In genomic region chr17:66494023-66494803, GRCh38 we compare ENCODE assay signal across 8 cellular contexts.
DNase-seq lines count a peak whose midpoint lies in the region; ATAC-seq and TF ChIP-seq lines count a peak whose summit lies in the region.

No MANE protein-coding gene starts in this region.

- peak; percentile 98 for ATAC-seq in HCT116
- ATAC-seq in Right ventricle myocardium superior (ENCODE audit: poor library complexity), result no peak
- no peak for ATAC-seq in psoas muscle

- TF ChIP-seq CTCF in AG04449 (IDR thresholded peaks at IDR 0.05; ENCODE audit: insufficient read depth, low read length, missing control alignments) (no peak), HCT116 (IDR thresholded peaks at IDR 0.05 in 2 of 3, conservative IDR thresholded peaks at IDR 0.05 in 1 of 3; ENCODE audit: borderline replicate concordance in 1 of 3, insufficient read depth in 1 of 3, low read depth in 2 of 3, low read length in 2 of 3) (no peak), psoas muscle (IDR thresholded peaks at IDR 0.05) (no peak)

- intact Hi-C loops in HCT116 (cut with micrococcal nuclease) (no loop called here), cardiac septum (cut with DNase I) (no loop called here), Right ventricle myocardium superior (cut with DNase I) (no loop called here), psoas muscle (cut with DNase I) (no loop called here)

- peaks cover 23 to 30% of the 10 kb centered on the region in 2 experiments for H3K4me1 ChIP-seq in HCT116 (ENCODE audit: control insufficient read depth in 1 of 2, insufficient read depth in 2 of 2, low read length in 2 of 2)
- no peaks in the 10 kb centered on the region for H3K4me1 ChIP-seq in psoas muscle

- no peaks in the 10 kb centered on the region for H3K9me2 ChIP-seq in HCT116 (ENCODE audit: insufficient read depth)

- peak overlapping the region; percentile 19 for H3K27ac ChIP-seq in HCT116 (ENCODE audit: low read depth, low read length)
- H3K27ac ChIP-seq in psoas muscle, result no peak overlapping the region

- no peaks in the 10 kb centered on the region for H3K27me3 ChIP-seq in HCT116 (ENCODE audit: insufficient read depth, low read length)
- H3K27me3 ChIP-seq in psoas muscle (ENCODE audit: insufficient read depth in 3 of 3, low read length in 2 of 3), result no peaks in the 10 kb centered on the region

- H3K4me3 ChIP-seq in AG04449 (ENCODE audit: low read depth, low read length) (no peak overlapping the region), HCT116 (replicated peaks in 1 of 2; ENCODE audit: low read depth in 1 of 2, low read length in 2 of 2) (peak overlapping the region in 1 of 2 experiments; percentile 20; a peak in 2 of 4 replicates), psoas muscle (no peak overlapping the region)

- 85 to 91% (median 85%) methylated on average over 5 of the region's 5 CpGs for WGBS in psoas muscle, 3 donors

- RAD21 ChIA-PET in HCT116 (lab: Charles Lee; ENCODE audit: low non-redundant PET in 1 of 2, low total read pairs in 2 of 2, uncharacterized antibody in 2 of 2, unreplicated experiment in 2 of 2), result no interaction called here

- H3K36me3 ChIP-seq in HCT116 (ENCODE audit: control insufficient read depth in 1 of 2, insufficient read depth in 2 of 2, low read length in 2 of 2) (no peaks in the 10 kb centered on the region), psoas muscle (ENCODE audit: insufficient read depth in 1 of 2, low read depth in 1 of 2) (no peaks in the 10 kb centered on the region)

- no TSS peak for BruUV-seq in HCT116 (replicated peaks; lab: Mats Ljungman, UMichigan)

- no peak overlapping the region for H3K9ac ChIP-seq in HCT116 (ENCODE audit: low read length)

- no peaks in the 10 kb centered on the region for H3K79me2 ChIP-seq in HCT116 (ENCODE audit: insufficient read depth, low read length)

- no peak overlapping the region for H2AFZ ChIP-seq in HCT116 (ENCODE audit: low read depth, low read length, poor library complexity, severe bottlenecking)

- POLR2A ChIA-PET in AG04449 (lab: Yijun Ruan, JAX), result interaction anchor here (0.5 to 1.3 kb wide), 3 partner anchors 26 to 121 kb away, joined by 3 to 4 read pairs (median 3); no protein-coding TSS in a partner anchor
- POLR2A ChIA-PET in HCT116 (lab: Charles Lee), result interaction anchor here (0.8 kb wide), 1 partner anchor 12 kb away, joined by 3 read pairs; no protein-coding TSS in a partner anchor

- DNase-seq in AG04449 (ENCODE audit: low read depth, low spot score) (peak; percentile 69), HCT116 (ENCODE audit: low read depth, low spot score) (peak; percentile 61), SW 1271 (lab: John Stamatoyannopoulos, UW) (peak; percentile 62 to 93), fibroblast of the conjunctiva (ENCODE audit: low read depth) (peak; percentile 67), DMS153 (lab: John Stamatoyannopoulos, UW) (no peak), cardiac septum (ENCODE audit: low spot score) (no peak), Right ventricle myocardium superior (no peak), psoas muscle (no peak)

- TF ChIP-seq POLR2A in HCT116 (IDR thresholded peaks at IDR 0.05; ENCODE audit: borderline replicate concordance, extremely low read depth, insufficient read depth, insufficient read length), result no peak

- no peaks in the 10 kb centered on the region for H4K20me1 ChIP-seq in HCT116 (ENCODE audit: insufficient read depth)

- H3K4me2 ChIP-seq in HCT116 (ENCODE audit: low read length), result peak overlapping the region; percentile 69

- CTCF ChIA-PET in AG04449 (lab: Yijun Ruan, JAX) (interaction anchor here (0.7 kb wide), 1 partner anchor 189 kb away, joined by 3 read pairs; no protein-coding TSS in a partner anchor), HCT116 (lab: Charles Lee) (no interaction called here)

- TF ChIP-seq RAD21 in HCT116 (IDR thresholded peaks at IDR 0.05; ENCODE audit: low read depth), result no peak; the same call in 1 of the 2 replicates

- H3K9me3 ChIP-seq in HCT116 (ENCODE audit: control insufficient read depth in 1 of 2, insufficient read depth in 1 of 2, low read depth in 1 of 2, low read length in 2 of 2) (no peaks in the 10 kb centered on the region), psoas muscle (no peaks in the 10 kb centered on the region)

TF ChIP-seq in HCT116, 20 proteins besides CTCF, POLR2A, EP300 and RAD21:
- TF ChIP-seq SP1 (IDR thresholded peaks at IDR 0.05; ENCODE audit: low read depth) (peak; percentile 74), JUND (IDR thresholded peaks at IDR 0.05) (peak; percentile 92), SRF (IDR thresholded peaks at IDR 0.05; ENCODE audit: low read depth) (0 out of 2 replicates have a peak, but pooled peaks have one; percentile 9), POLR2AphosphoS5 (IDR thresholded peaks at IDR 0.05; ENCODE audit: low read depth, low read length) (no peak), FOSL1 (IDR thresholded peaks at IDR 0.05; ENCODE audit: low read depth) (peak; percentile 91), CBX3 (IDR thresholded peaks at IDR 0.05; ENCODE audit: low read depth) (peak; percentile 91), YY1 (IDR thresholded peaks at IDR 0.05; ENCODE audit: extremely low read depth, insufficient replicate concordance, low read depth, low read length) (peak; percentile 59), EGR1 (IDR thresholded peaks at IDR 0.05; ENCODE audit: low read depth) (peak; percentile 67; the same call in 1 of the 2 replicates), TCF7L2 (IDR thresholded peaks at IDR 0.05; ENCODE audit: borderline replicate concordance, extremely low read depth, insufficient read depth, insufficient read length) (peak; percentile 71), EZH2 (IDR thresholded peaks at IDR 0.05) (no peak)
- TF ChIP-seq, protein P1, sequence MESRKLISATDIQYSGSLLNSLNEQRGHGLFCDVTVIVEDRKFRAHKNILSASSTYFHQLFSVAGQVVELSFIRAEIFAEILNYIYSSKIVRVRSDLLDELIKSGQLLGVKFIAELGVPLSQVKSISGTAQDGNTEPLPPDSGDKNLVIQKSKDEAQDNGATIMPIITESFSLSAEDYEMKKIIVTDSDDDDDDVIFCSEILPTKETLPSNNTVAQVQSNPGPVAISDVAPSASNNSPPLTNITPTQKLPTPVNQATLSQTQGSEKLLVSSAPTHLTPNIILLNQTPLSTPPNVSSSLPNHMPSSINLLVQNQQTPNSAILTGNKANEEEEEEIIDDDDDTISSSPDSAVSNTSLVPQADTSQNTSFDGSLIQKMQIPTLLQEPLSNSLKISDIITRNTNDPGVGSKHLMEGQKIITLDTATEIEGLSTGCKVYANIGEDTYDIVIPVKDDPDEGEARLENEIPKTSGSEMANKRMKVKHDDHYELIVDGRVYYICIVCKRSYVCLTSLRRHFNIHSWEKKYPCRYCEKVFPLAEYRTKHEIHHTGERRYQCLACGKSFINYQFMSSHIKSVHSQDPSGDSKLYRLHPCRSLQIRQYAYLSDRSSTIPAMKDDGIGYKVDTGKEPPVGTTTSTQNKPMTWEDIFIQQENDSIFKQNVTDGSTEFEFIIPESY (IDR thresholded peaks at IDR 0.05; ENCODE audit: extremely low read depth, insufficient replicate concordance, low read length), result no peak
TF ChIP-seq in HCT116: peak in this region for 8.

Comparison
In these comparisons a context has a peak if more than half of its experiments do, and no peak if none do; other contexts are left out.
1. DNase-seq: peak in AG04449 (single experiment), HCT116 (single experiment), SW 1271 (2 of 2) and fibroblast of the conjunctiva (single experiment); none in DMS153 (single experiment), cardiac septum (single experiment), Right ventricle myocardium superior (single experiment) and psoas muscle (0 of 2).